11 cellular contexts compared by ENCODE assay signal in the genomic region with DNA sequence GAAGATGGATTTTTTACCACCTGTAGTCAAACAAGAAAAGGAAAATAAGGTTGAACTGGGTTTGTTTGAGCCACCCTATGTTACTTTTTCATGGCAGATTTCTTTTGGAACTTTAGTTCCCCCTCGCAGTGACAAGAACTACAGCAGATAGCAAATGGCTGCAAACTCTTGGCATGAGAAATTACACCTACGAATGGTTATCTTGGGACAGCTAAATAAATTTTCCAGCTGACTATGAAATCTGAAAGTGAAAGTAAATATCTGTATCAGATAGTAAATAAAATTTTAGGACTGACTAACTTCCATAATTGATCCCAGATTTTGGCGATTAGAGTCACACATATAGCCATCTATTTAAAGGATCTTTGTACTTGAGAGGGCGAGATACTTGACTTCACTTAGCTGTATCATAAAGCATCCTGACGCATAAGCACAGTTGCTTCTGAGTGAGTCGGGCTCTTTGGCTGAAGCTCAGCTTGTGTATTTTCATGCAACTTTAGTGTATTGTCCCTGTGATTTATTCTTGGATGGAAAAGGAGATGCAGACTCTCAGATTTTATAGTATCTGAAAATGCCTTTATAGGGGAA.
A peak's percentile ranks its signal among the peaks of the same experiment; 100 is the strongest.
DNase-seq lines count a peak whose midpoint lies in the region; ATAC-seq and TF ChIP-seq lines count a peak whose summit lies in the region.
"Had no signal": no experiment of that assay in that cellular context is flagged by ENCODE, and none has a peak within 500 bp of the region (broad histone marks: within the 10 kb centered on the region; RNA-seq: fewer than 3 reads in every experiment).

No MANE protein-coding gene starts in this region.

- H3K4me2 ChIP-seq in OCI-LY7 (ENCODE audit: low read length) = no peak overlapping the region

- DNase-seq in AG09309 (ENCODE audit: low read depth) (peak; percentile 18), M059J (ENCODE audit: low read depth) (peak; percentile 34), fibroblast of gingiva (ENCODE audit: low read depth) (peak; percentile 17), psoas muscle (no peak), OCI-LY7 (ENCODE audit: low spot score) (no peak), AG08395 (ENCODE audit: low spot score) (no peak), NAMALWA (ENCODE audit: low spot score) (no peak)
- no peak for DNase-seq in natural killer cell treated with Interleukin-12 subunit alpha and Interleukin-12 subunit beta and Interleukin-15 and Interleukin-18, amount 100 ng/mL, for 72 hours (ENCODE audit: low spot score)
- DNase-seq: activated B cell treated with CpG ODN at 0.5 μM for 24 hours; CD4-positive, alpha-beta memory T cell; natural killer cell had no signal

- BruUV-seq in OCI-LY7 (replicated peaks; lab: Mats Ljungman, UMichigan) = no TSS peak

- no peaks in the 10 kb centered on the region for H3K27me3 ChIP-seq in psoas muscle (ENCODE audit: insufficient read depth in 3 of 3, low read length in 2 of 3)

- WGBS in psoas muscle, 3 donors = 17 to 21% (median 19%) methylated on average over 6 of the region's 6 CpGs

- H3K9me2 ChIP-seq in OCI-LY7 (ENCODE audit: insufficient read depth, low read length) = no peaks in the 10 kb centered on the region

- H4K20me1 ChIP-seq in OCI-LY7 (ENCODE audit: insufficient read depth, low read length) = no peaks in the 10 kb centered on the region

- H3K4me1 Mint-ChIP-seq in natural killer cell treated with Interleukin-12 subunit alpha and Interleukin-12 subunit beta and Interleukin-15 and Interleukin-18, amount 100 ng/mL, for 72 hours (ENCODE audit: low read depth in 2 of 2) = no peaks in the 10 kb centered on the region
- H3K4me1 Mint-ChIP-seq: activated B cell treated with CpG ODN at 0.5 μM for 24 hours; CD4-positive, alpha-beta memory T cell; natural killer cell had no signal

- peaks cover 0 to 8% of the 10 kb centered on the region in 2 donors for H3K27me3 Mint-ChIP-seq in natural killer cell treated with Interleukin-12 subunit alpha and Interleukin-12 subunit beta and Interleukin-15 and Interleukin-18, amount 100 ng/mL, for 72 hours

- H3K9me3 ChIP-seq in psoas muscle (peaks cover 6% of the 10 kb centered on the region), OCI-LY7 (ENCODE audit: low read length) (no peaks in the 10 kb centered on the region)

- H3K36me3 ChIP-seq in psoas muscle (ENCODE audit: insufficient read depth in 1 of 2, low read depth in 1 of 2) (no peaks in the 10 kb centered on the region), OCI-LY7 (ENCODE audit: insufficient read depth, low read length) (no peaks in the 10 kb centered on the region)

- TF ChIP-seq CTCF in AG09309 (IDR thresholded peaks at IDR 0.05; ENCODE audit: control insufficient read depth, insufficient read depth, low read depth, low read length, missing control alignments) (no peak), psoas muscle (IDR thresholded peaks at IDR 0.05) (no peak), OCI-LY7 (conservative IDR thresholded peaks at IDR 0.05; ENCODE audit: low read length) (no peak)

- H3K79me2 ChIP-seq in OCI-LY7 (ENCODE audit: insufficient read depth, low read depth, low read length) = no peaks in the 10 kb centered on the region

- peaks cover 4% of the 10 kb centered on the region for H3K4me1 ChIP-seq in psoas muscle
- H3K4me1 ChIP-seq in OCI-LY7 (ENCODE audit: insufficient read depth, low read length, poor library complexity, severe bottlenecking) = no peaks in the 10 kb centered on the region

- H3K4me3 ChIP-seq in AG09309 (ENCODE audit: control insufficient read depth, low read depth, low read length) (no peak overlapping the region), psoas muscle (peak overlapping the region; percentile 38), OCI-LY7 (ENCODE audit: low read depth, low read length, poor library complexity, severe bottlenecking) (no peak overlapping the region)

- CTCF ChIA-PET in OCI-LY7 (lab: Charles Lee; ENCODE audit: unreplicated experiment) = no interaction called here

- POLR2A ChIA-PET in OCI-LY7 (lab: Charles Lee) = no interaction called here

- H3K27ac Mint-ChIP-seq in natural killer cell treated with Interleukin-12 subunit alpha and Interleukin-12 subunit beta and Interleukin-15 and Interleukin-18, amount 100 ng/mL, for 72 hours = no peak overlapping the region
- H3K27ac Mint-ChIP-seq: activated B cell treated with CpG ODN at 0.5 μM for 24 hours; CD4-positive, alpha-beta memory T cell; natural killer cell had no signal

- intact Hi-C loops in psoas muscle (cut with DNase I) (no loop called here), OCI-LY7 (cut with micrococcal nuclease; ENCODE audit: unreplicated experiment) (no loop called here)

- peak overlapping the region; percentile 21 for H3K27ac ChIP-seq in psoas muscle
- no peak overlapping the region for H3K27ac ChIP-seq in OCI-LY7 (ENCODE audit: low read depth, low read length, poor library complexity, severe bottlenecking)

- ATAC-seq in psoas muscle = no peak
- no peak for ATAC-seq in natural killer cell treated with Interleukin-12 subunit alpha and Interleukin-12 subunit beta and Interleukin-15 and Interleukin-18, amount 100 ng/mL, for 72 hours
- ATAC-seq: natural killer cell had no signal

- no peak overlapping the region for H3K4me3 Mint-ChIP-seq in natural killer cell treated with Interleukin-12 subunit alpha and Interleukin-12 subunit beta and Interleukin-15 and Interleukin-18, amount 100 ng/mL, for 72 hours
- H3K4me3 Mint-ChIP-seq: activated B cell treated with CpG ODN at 0.5 μM for 24 hours; CD4-positive, alpha-beta memory T cell; natural killer cell had no signal

- peaks cover 10% of the 10 kb centered on the region for H3K36me3 Mint-ChIP-seq in natural killer cell treated with Interleukin-12 subunit alpha and Interleukin-12 subunit beta and Interleukin-15 and Interleukin-18, amount 100 ng/mL, for 72 hours
- H3K36me3 Mint-ChIP-seq: CD4-positive, alpha-beta memory T cell; natural killer cell had no signal

- peaks cover 12% of the 10 kb centered on the region for H3K9me3 Mint-ChIP-seq in natural killer cell treated with Interleukin-12 subunit alpha and Interleukin-12 subunit beta and Interleukin-15 and Interleukin-18, amount 100 ng/mL, for 72 hours

- no peak overlapping the region for H2AFZ ChIP-seq in OCI-LY7 (ENCODE audit: low read length)

Comparison
In these comparisons a context has a peak if more than half of its experiments do, and no peak if none do; other contexts are left out.
1. DNase-seq: peak in AG09309 (single experiment), M059J (single experiment) and fibroblast of gingiva (single experiment); none in psoas muscle (0 of 2), OCI-LY7 (single experiment), AG08395 (single experiment), natural killer cell treated with Interleukin-12 subunit alpha and Interleukin-12 subunit beta and Interleukin-15 and Interleukin-18, amount 100 ng/mL, for 72 hours (single experiment) and NAMALWA (single experiment).